Comparison of ENCODE assay signal across 29 cellular contexts in genomic region chr3:6508410-6508759, GRCh38.
"Had no signal": no experiment of that assay in that cellular context is flagged by ENCODE, and none has a peak within 500 bp of the region (broad histone marks: within the 10 kb centered on the region; RNA-seq: fewer than 3 reads in every experiment).

No MANE protein-coding gene starts in this region.

- H3K4me2 ChIP-seq: neural progenitor cell, smooth muscle cell had no signal

- ATAC-seq: activated CD8-positive, alpha-beta T cell treated with anti-CD3 and anti-CD28 coated beads, Interleukin-2, amount 10 ng/mL, durations not matched to agents 7 days and 5 days; effector memory CD8-positive, alpha-beta T cell; heart left ventricle; left colon; lower lobe of right lung had no signal

- H3K4me3 Mint-ChIP-seq: activated CD8-positive, alpha-beta T cell treated with anti-CD3 and anti-CD28 coated beads, Interleukin-2, amount 10 ng/mL, durations not matched to agents 7 days and 5 days; activated naive CD4-positive, alpha-beta T cell treated with anti-CD3 and anti-CD28 coated beads, Interleukin-2, amount 50 U/mL, for 24 hours; activated T-helper 1 cell treated with anti-CD3 and anti-CD28 coated beads, Interleukin-12 subunit alpha, Interleukin-12 subunit beta, Interleukin-2, Interleukin-4 antibody, amounts not matched to agents 30 ng/mL and 10 ng/mL and 1 ng/mL, durations not matched to agents 14 hours and 24 hours and 36 hours; effector memory CD8-positive, alpha-beta T cell; neural progenitor cell had no signal

- DNase-seq: activated CD4-positive, alpha-beta T cell treated with anti-CD3 and anti-CD28 coated beads, Interleukin-2, amount 50 U/mL, for 1 hour; activated CD4-positive, CD25-positive, alpha-beta regulatory T cell treated with anti-CD3 and anti-CD28 coated beads, Interleukin-2, amount 50 U/mL, for 72 hours; activated CD8-positive, alpha-beta T cell treated with anti-CD3 and anti-CD28 coated beads, Interleukin-2, amount 10 ng/mL, durations not matched to agents 7 days and 5 days; activated gamma-delta T cell; anterior cingulate cortex; brain microvascular endothelial cell; central memory CD4-positive, alpha-beta T cell; effector memory CD8-positive, alpha-beta T cell; esophagus squamous epithelium; heart left ventricle; left colon; lower lobe of right lung; mesendoderm; naive B cell; posterior cingulate gyrus; sigmoid colon; stimulated activated CD4-positive, alpha-beta T cell treated with anti-CD3 and anti-CD28 coated beads, Interleukin-4, amount 100 ng/mL, for 1 hour; stimulated activated naive CD4-positive, alpha-beta T cell; testis; trophoblast cell; WERI-Rb-1 had no signal

- H3K9ac ChIP-seq: neural progenitor cell had no signal

- H3K4me3 ChIP-seq: lower lobe of right lung, neural progenitor cell, sigmoid colon, smooth muscle cell, vagina had no signal

- H3K36me3 ChIP-seq: brain microvascular endothelial cell, esophagus squamous epithelium, heart left ventricle, lower lobe of right lung, neural progenitor cell, sigmoid colon, vagina, WERI-Rb-1 had no signal

- H3K27ac ChIP-seq: brain microvascular endothelial cell, esophagus squamous epithelium, heart left ventricle, lower lobe of right lung, neural progenitor cell, sigmoid colon, vagina, WERI-Rb-1 had no signal

- H3K9me3 ChIP-seq: esophagus squamous epithelium, lower lobe of right lung, sigmoid colon, testis, vagina had no signal

- H3K36me3 Mint-ChIP-seq: activated naive CD4-positive, alpha-beta T cell treated with anti-CD3 and anti-CD28 coated beads, Interleukin-2, amount 50 U/mL, for 24 hours; naive B cell; neural progenitor cell had no signal

- H3K9me3 Mint-ChIP-seq: activated naive CD4-positive, alpha-beta T cell treated with anti-CD3 and anti-CD28 coated beads, Interleukin-2, amount 50 U/mL, for 24 hours; neural progenitor cell had no signal

- H3K4me1 ChIP-seq: esophagus squamous epithelium, heart left ventricle, lower lobe of right lung, neural progenitor cell, sigmoid colon, testis, vagina had no signal

- H2AFZ ChIP-seq: neural progenitor cell had no signal

- H3K27me3 ChIP-seq: brain microvascular endothelial cell, esophagus squamous epithelium, heart left ventricle, neural progenitor cell, sigmoid colon, testis, vagina had no signal

- H3K27ac Mint-ChIP-seq: activated naive CD4-positive, alpha-beta T cell treated with anti-CD3 and anti-CD28 coated beads, Interleukin-2, amount 50 U/mL, for 24 hours; activated T-helper 1 cell treated with anti-CD3 and anti-CD28 coated beads, Interleukin-12 subunit alpha, Interleukin-12 subunit beta, Interleukin-2, Interleukin-4 antibody, amounts not matched to agents 30 ng/mL and 10 ng/mL and 1 ng/mL, durations not matched to agents 14 hours and 24 hours and 36 hours; effector memory CD8-positive, alpha-beta T cell; naive B cell; neural progenitor cell had no signal

- FAIRE-seq: colon, keratinocyte, TTC549 had no signal

- H3K27me3 Mint-ChIP-seq: activated naive CD4-positive, alpha-beta T cell treated with anti-CD3 and anti-CD28 coated beads, Interleukin-2, amount 50 U/mL, for 24 hours; effector memory CD8-positive, alpha-beta T cell; naive B cell had no signal

- H3K4me1 Mint-ChIP-seq: activated naive CD4-positive, alpha-beta T cell treated with anti-CD3 and anti-CD28 coated beads, Interleukin-2, amount 50 U/mL, for 24 hours; naive B cell had no signal
